ENCODE assay signal across 8 cellular contexts in the genomic region with DNA sequence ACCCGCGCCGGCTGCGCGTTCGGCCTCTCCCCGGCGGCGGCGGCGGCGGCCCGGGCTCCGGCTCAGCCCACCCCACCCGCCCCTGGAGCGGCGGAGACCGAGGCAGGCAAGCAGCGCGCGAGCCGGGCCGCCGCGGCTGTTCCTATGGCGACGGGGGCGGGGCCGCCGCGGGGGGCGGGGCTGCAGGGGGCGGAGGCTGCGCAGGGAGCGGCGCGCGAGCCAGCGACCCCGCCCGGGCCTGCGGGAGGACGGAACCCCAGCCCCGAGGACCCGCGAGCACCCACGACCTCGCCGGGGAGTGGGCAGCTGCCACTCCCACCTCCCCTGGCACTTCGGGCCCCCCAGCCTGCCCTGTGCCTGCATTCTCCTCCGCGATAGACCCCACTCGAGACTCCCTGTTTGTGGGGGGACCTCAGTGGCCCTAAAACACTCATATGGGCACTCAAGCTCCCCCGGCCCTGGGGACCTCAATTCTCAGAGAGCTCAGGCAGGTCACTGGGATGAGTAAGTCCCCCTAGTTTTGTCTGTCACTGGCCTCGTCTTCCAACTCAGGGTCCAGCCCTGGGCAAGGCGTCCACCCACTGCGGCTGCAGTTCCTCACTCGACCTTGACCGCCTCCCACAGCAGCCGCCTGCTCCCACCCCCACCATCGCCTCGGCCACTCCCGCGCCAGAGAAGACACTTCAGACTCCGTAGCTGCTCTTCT. TPM values are rescaled to one million over a fixed set of nuclear protein-coding genes. Genes with fewer than 3 reads are reported as not detected.
A peak's percentile ranks its signal among the peaks of the same experiment; 100 is the strongest.
DNase-seq lines count a peak whose midpoint lies in the region; ATAC-seq and TF ChIP-seq lines count a peak whose summit lies in the region.

A gene (minus strand): TSS at position 115 of the 706 bp plus-strand sequence. CDS start 597 bp downstream, outside the sequence.

- 24% methylated on average over 9 of the region's 65 CpGs for WGBS in SK-N-SH (ENCODE audit: low lambda C conversion rate)
- WGBS in trophoblast cell (ENCODE audit: extremely low coverage, insufficient coverage, insufficient read length) = no CpG with 5 or more reads among the region's 65 CpGs
- 30 to 55% methylated on average over 11 to 33 of the region's 65 CpGs for WGBS in upper lobe of left lung, 2 donors

- ATAC-seq in HG02759 (IDR thresholded peaks at IDR 0.05; ENCODE audit: unreplicated experiment) (peak; percentile 49), Right ventricle myocardium superior (ENCODE audit: poor library complexity) (peak; percentile 56), upper lobe of left lung (ENCODE audit: low FRiP score in 2 of 2) (peak in 1 of 2 donors; percentile 76), HG03342 (IDR thresholded peaks at IDR 0.05; ENCODE audit: unreplicated experiment) (no peak)

- H2BK120ac ChIP-seq in trophoblast cell (ENCODE audit: insufficient read depth, low read length, poor library complexity) = no peak within 1 kb of the TSS

- H3K4ac ChIP-seq in trophoblast cell (ENCODE audit: low read depth, low read length) = peak within 1 kb of the TSS; percentile 18

- CTCF ChIA-PET in SK-N-SH (lab: Yijun Ruan, JAX) = interaction anchor here (1.7 to 6.7 kb wide), 4 partner anchors 8 to 73 kb away, joined by 7 to 69 read pairs (median 10); a partner anchor contains a TSS

- H3K4me3 ChIP-seq in SK-N-SH (ENCODE audit: low read depth in 2 of 2, low read length in 1 of 2) (peak within 1 kb of the TSS; percentile 68 to 72), trophoblast cell (ENCODE audit: low read depth, low read length) (peak within 1 kb of the TSS; percentile 72), upper lobe of left lung (peak within 1 kb of the TSS; percentile 33 to 67 (median 58))

- TF ChIP-seq POLR2A in upper lobe of left lung (IDR thresholded peaks at IDR 0.05) = no peak

- H3K36me3 ChIP-seq in SK-N-SH (replicated peaks in 1 of 2; ENCODE audit: control insufficient read depth in 1 of 2, insufficient read depth in 2 of 2, low read length in 1 of 2) (peaks cover 11 to 28% of the 10 kb centered on the region in 2 experiments), trophoblast cell (ENCODE audit: control insufficient read depth in 1 of 2, insufficient read depth in 2 of 2, low read length in 2 of 2) (peaks cover 33 to 34% of the 10 kb centered on the region in 2 experiments), upper lobe of left lung (peaks cover 5 to 31% (median 23%) of the 10 kb centered on the region in 4 donors)

- H3K9me3 Mint-ChIP-seq in activated naive CD4-positive, alpha-beta T cell treated with anti-CD3 and anti-CD28 coated beads, Interleukin-2, amount 50 U/mL, for 24 hours = no peaks in the 10 kb centered on the region

- H3K18ac ChIP-seq in trophoblast cell (ENCODE audit: low read length) = peak within 1 kb of the TSS; percentile 54

- no peak within 1 kb of the TSS for H2BK5ac ChIP-seq in trophoblast cell (ENCODE audit: low read depth, low read length, poor library complexity)

- peak within 1 kb of the TSS; percentile 63; the same call in 1 of the 2 replicates for H3K9ac ChIP-seq in SK-N-SH
- H3K9ac ChIP-seq in trophoblast cell (ENCODE audit: low read length) = peak within 1 kb of the TSS; percentile 65

- peaks cover 47 to 60% of the 10 kb centered on the region in 2 experiments for H3K4me1 ChIP-seq in SK-N-SH (ENCODE audit: control insufficient read depth in 1 of 2, insufficient read depth in 2 of 2, low read depth in 1 of 2, low read length in 1 of 2)
- H3K4me1 ChIP-seq in trophoblast cell (ENCODE audit: control insufficient read depth in 1 of 2, insufficient read depth in 2 of 2, low read length in 2 of 2) = peaks cover 8 to 11% of the 10 kb centered on the region in 2 experiments
- peaks cover 22 to 47% (median 34%) of the 10 kb centered on the region in 4 donors for H3K4me1 ChIP-seq in upper lobe of left lung

- peaks cover 36% of the 10 kb centered on the region for H4K20me1 ChIP-seq in SK-N-SH (ENCODE audit: insufficient read depth)

- no peaks in the 10 kb centered on the region for H3K27me3 Mint-ChIP-seq in activated naive CD4-positive, alpha-beta T cell treated with anti-CD3 and anti-CD28 coated beads, Interleukin-2, amount 50 U/mL, for 24 hours

- TF ChIP-seq CTCF in SK-N-SH (IDR thresholded peaks at IDR 0.05) (no peak), upper lobe of left lung (IDR thresholded peaks at IDR 0.05) (no peak)

- peak within 1 kb of the TSS; percentile 79 for H4K91ac ChIP-seq in trophoblast cell (ENCODE audit: low read depth, low read length)

- POLR2A ChIA-PET in SK-N-SH (lab: Yijun Ruan, JAX) = interaction anchor here (0.6 to 1.0 kb wide), 2 partner anchors 18 to 174 kb away, joined by 5 to 6 read pairs; a partner anchor contains a TSS

- DNase-seq in AG20443 (ENCODE audit: low spot score) (peak; percentile 88), SK-N-SH (peak; percentile 94), Right ventricle myocardium superior (peak; percentile 84), trophoblast cell (peak in 1 of 2 donors; percentile 68), upper lobe of left lung (peak; percentile 59 to 97)

- no peak for TF ChIP-seq EP300 in SK-N-SH (IDR thresholded peaks at IDR 0.05; ENCODE audit: borderline replicate concordance in 1 of 2, low read depth in 1 of 2, low read length in 1 of 2)
- TF ChIP-seq EP300 in upper lobe of left lung (IDR thresholded peaks at IDR 0.05) = no peak

- H3K79me2 ChIP-seq in SK-N-SH (ENCODE audit: insufficient read depth) (peaks cover 22% of the 10 kb centered on the region; the same call in 1 of the 2 replicates), trophoblast cell (ENCODE audit: control insufficient read depth, insufficient read depth, low read length, poor library complexity) (no peaks in the 10 kb centered on the region)

- H3K9me3 ChIP-seq in SK-N-SH = no peaks in the 10 kb centered on the region
- no peaks in the 10 kb centered on the region for H3K9me3 ChIP-seq in trophoblast cell (ENCODE audit: insufficient read depth, low read depth, low read length)
- no peaks in the 10 kb centered on the region for H3K9me3 ChIP-seq in upper lobe of left lung

- H3K9me2 ChIP-seq in SK-N-SH = no peaks in the 10 kb centered on the region

- H3K27ac Mint-ChIP-seq in activated naive CD4-positive, alpha-beta T cell treated with anti-CD3 and anti-CD28 coated beads, Interleukin-2, amount 50 U/mL, for 24 hours = peak within 1 kb of the TSS; percentile 85

- H3K14ac ChIP-seq in trophoblast cell (ENCODE audit: low read length) = peak within 1 kb of the TSS; percentile 49

- peak within 1 kb of the TSS; percentile 79 for H4K8ac ChIP-seq in trophoblast cell (ENCODE audit: low read depth, low read length)

- H3K4me2 ChIP-seq in SK-N-SH (peak within 1 kb of the TSS; percentile 88), trophoblast cell (ENCODE audit: low read length) (peak within 1 kb of the TSS; percentile 87)

- H3K4me3 Mint-ChIP-seq in activated naive CD4-positive, alpha-beta T cell treated with anti-CD3 and anti-CD28 coated beads, Interleukin-2, amount 50 U/mL, for 24 hours = peak within 1 kb of the TSS; percentile 74

- peak within 1 kb of the TSS; percentile 12 for H2BK12ac ChIP-seq in trophoblast cell (ENCODE audit: low read length)

- H3K27ac ChIP-seq in SK-N-SH (ENCODE audit: low read depth in 2 of 2, low read length in 1 of 2) (peak within 1 kb of the TSS; percentile 52 to 81; a peak in 3 of 4 replicates), trophoblast cell (ENCODE audit: low read depth, low read length) (no peak within 1 kb of the TSS), upper lobe of left lung (peak within 1 kb of the TSS in 1 of 4 donors; percentile 60)

- H3F3A ChIP-seq in SK-N-SH (replicated peaks; ENCODE audit: insufficient read depth) = peaks cover 37% of the 10 kb centered on the region

- H3K23ac ChIP-seq in trophoblast cell (ENCODE audit: low read length) = no peak within 1 kb of the TSS

- H3K79me1 ChIP-seq in trophoblast cell (ENCODE audit: low read length) = peaks cover 2% of the 10 kb centered on the region

- intact Hi-C loops in Right ventricle myocardium superior (cut with DNase I) = no loop called here

- H3K36me3 Mint-ChIP-seq in activated naive CD4-positive, alpha-beta T cell treated with anti-CD3 and anti-CD28 coated beads, Interleukin-2, amount 50 U/mL, for 24 hours = no peaks in the 10 kb centered on the region

- TF ChIP-seq RAD21 in SK-N-SH (IDR thresholded peaks at IDR 0.05; ENCODE audit: low read length) = no peak

- H2AK5ac ChIP-seq in trophoblast cell (ENCODE audit: low read length) = peak within 1 kb of the TSS; percentile 39

- no peaks in the 10 kb centered on the region for H3K27me3 ChIP-seq in SK-N-SH (ENCODE audit: insufficient read depth)
- H3K27me3 ChIP-seq in trophoblast cell (ENCODE audit: insufficient read depth, low read length) = no peaks in the 10 kb centered on the region
- H3K27me3 ChIP-seq in upper lobe of left lung = peaks cover 0 to 5% (median 0%) of the 10 kb centered on the region in 4 donors

- H4K12ac ChIP-seq in trophoblast cell (ENCODE audit: low read depth, low read length) = peak within 1 kb of the TSS; percentile 33

- no peak within 1 kb of the TSS; the same call in 1 of the 2 replicates for H2AFZ ChIP-seq in SK-N-SH (ENCODE audit: low read depth)
- H2AFZ ChIP-seq in trophoblast cell (ENCODE audit: insufficient read depth, low read length, poor library complexity) = peak within 1 kb of the TSS; percentile 40

- H3K4me1 Mint-ChIP-seq in activated naive CD4-positive, alpha-beta T cell treated with anti-CD3 and anti-CD28 coated beads, Interleukin-2, amount 50 U/mL, for 24 hours = peaks cover 26% of the 10 kb centered on the region

TF ChIP-seq in SK-N-SH, 30 proteins besides CTCF, POLR2A, EP300 and RAD21:
- TF ChIP-seq MXI1 (IDR thresholded peaks at IDR 0.05; ENCODE audit: low read depth, low read length) (0 out of 2 replicates have a peak, but pooled peaks have one; percentile 5), ELF1 (IDR thresholded peaks at IDR 0.05) (no peak), NRF1 (IDR thresholded peaks at IDR 0.05; ENCODE audit: low read depth, low read length) (peak; percentile 66), TEAD4 (IDR thresholded peaks at IDR 0.05; ENCODE audit: borderline replicate concordance, insufficient read depth) (no peak), NFIC (IDR thresholded peaks at IDR 0.05; ENCODE audit: borderline replicate concordance) (no peak), POLR2AphosphoS5 (IDR thresholded peaks at IDR 0.05; ENCODE audit: low read depth, low read length) (peak; percentile 44; the same call in 1 of the 2 replicates)
TF ChIP-seq in SK-N-SH: peak in this region for 3.

RNA-seq across cellular contexts. Expression of the gene that starts here (rescaled TPM):
- 28.3 and 53.8 TPM in 2 replicates for polyA plus RNA-seq in SK-N-SH (2012; rRNA removed)
- polyA plus RNA-seq in SK-N-SH (2012; cell fraction: cytosol; rRNA removed) = 26.2 and 42.1 TPM in 2 replicates
- 29.2 and 60.3 TPM in 2 replicates for polyA plus RNA-seq in SK-N-SH (2012; cell fraction: nucleus; rRNA removed)
- total RNA-seq in Right ventricle myocardium superior = 0.16 TPM
- polyA plus RNA-seq in trophoblast cell (2013) = 21.5 and 23.0 TPM in 2 replicates
- 10 to 100 TPM in 3 of 6 donors, 1 to 10 TPM in 3; 1.2 to 28.3 (median 13.4) TPM for total RNA-seq in upper lobe of left lung

Comparison
In these comparisons a context has a peak if more than half of its experiments do, and no peak if none do; other contexts are left out.
1. Peak in DNase-seq and ATAC-seq in Right ventricle myocardium superior; RNA of the gene not detected or under 1 TPM.